Comparison of ENCODE assay signal across 18 cellular contexts in genomic region chr9:71703172-71703872, GRCh38.
DNase-seq lines count a peak whose midpoint lies in the region; ATAC-seq and TF ChIP-seq lines count a peak whose summit lies in the region.
"Had no signal": no experiment of that assay in that cellular context is flagged by ENCODE, and none has a peak within 500 bp of the region (broad histone marks: within the 10 kb centered on the region; RNA-seq: fewer than 3 reads in every experiment).

No MANE protein-coding gene starts in this region.

- H3K27me3 ChIP-seq in gastrocnemius medialis: no peaks in the 10 kb centered on the region
- H3K27me3 ChIP-seq in WERI-Rb-1 (ENCODE audit: insufficient read depth, low read depth, severe bottlenecking): no peaks in the 10 kb centered on the region

- H3K27ac ChIP-seq in gastrocnemius medialis (no peak overlapping the region), WERI-Rb-1 (no peak overlapping the region)

- peaks cover 0 to 7% of the 10 kb centered on the region in 2 donors for H3K4me1 ChIP-seq in gastrocnemius medialis

- H3K36me3 ChIP-seq in gastrocnemius medialis (peaks cover 0 to 30% of the 10 kb centered on the region in 2 donors), WERI-Rb-1 (no peaks in the 10 kb centered on the region)

- peak; percentile 80 to 91 for ATAC-seq in gastrocnemius medialis
- ATAC-seq in GM18867 (IDR thresholded peaks at IDR 0.05; ENCODE audit: unreplicated experiment): no peak

- H3K9me3 ChIP-seq in gastrocnemius medialis (no peaks in the 10 kb centered on the region), WERI-Rb-1 (ENCODE audit: severe bottlenecking) (no peaks in the 10 kb centered on the region)

- intact Hi-C loops in gastrocnemius medialis (cut with DNase I; ENCODE audit: low total_unique reads): loop anchor here (5.0 kb wide), 1 partner anchor 64 kb away; the partner anchor contains the start of gene CEMIP2

- peak overlapping the region; percentile 66 for H3K27ac Mint-ChIP-seq in activated T-cell treated with anti-CD3 and anti-CD28 coated beads, Interleukin-2, amount 50 U/mL, for 24 hours
- peak overlapping the region; percentile 22 for H3K27ac Mint-ChIP-seq in activated CD4-positive, alpha-beta memory T cell treated with anti-CD3 and anti-CD28 coated beads, Interleukin-2, amount 10 ng/mL, durations not matched to agents 7 days and 5 days

- H3K27me3 Mint-ChIP-seq in activated T-cell treated with anti-CD3 and anti-CD28 coated beads, Interleukin-2, amount 50 U/mL, for 24 hours: no peaks in the 10 kb centered on the region
- H3K27me3 Mint-ChIP-seq in activated CD4-positive, alpha-beta memory T cell treated with anti-CD3 and anti-CD28 coated beads, Interleukin-2, amount 10 ng/mL, durations not matched to agents 7 days and 5 days: no peaks in the 10 kb centered on the region
- H3K27me3 Mint-ChIP-seq: central memory CD8-positive, alpha-beta T cell had no signal

- H3K4me3 ChIP-seq in fibroblast of mammary gland (ENCODE audit: control insufficient read depth, low read depth, low read length) (no peak overlapping the region), gastrocnemius medialis (no peak overlapping the region), WERI-Rb-1 (ENCODE audit: low read depth, low read length) (no peak overlapping the region)

- H3K4me3 Mint-ChIP-seq in activated T-cell treated with anti-CD3 and anti-CD28 coated beads, Interleukin-2, amount 50 U/mL, for 24 hours: no peak overlapping the region
- no peak overlapping the region for H3K4me3 Mint-ChIP-seq in activated CD4-positive, alpha-beta memory T cell treated with anti-CD3 and anti-CD28 coated beads, Interleukin-2, amount 10 ng/mL, durations not matched to agents 7 days and 5 days
- H3K4me3 Mint-ChIP-seq: central memory CD8-positive, alpha-beta T cell; nephron had no signal

- CTCF ChIA-PET in activated CD4-positive, alpha-beta memory T cell treated with anti-CD3 and anti-CD28 coated beads, Interleukin-2, amount 10 ng/mL, durations not matched to agents 7 days and 5 days (lab: Charles Lee): interaction anchor here (1.1 to 1.2 kb wide), 2 partner anchors 14 to 18 kb away, joined by 3 read pairs; no protein-coding TSS in a partner anchor

- no peak for DNase-seq in activated T-cell treated with anti-CD3 and anti-CD28 coated beads, Interleukin-2, amount 50 U/mL, for 24 hours
- DNase-seq in activated T-cell treated with anti-CD3 and anti-CD28 coated beads for 4 hours: no peak
- no peak for DNase-seq in activated CD4-positive, alpha-beta memory T cell treated with anti-CD3 and anti-CD28 coated beads, Interleukin-2, amount 10 ng/mL, durations not matched to agents 7 days and 5 days
- peak; percentile 26 for DNase-seq in fibroblast of mammary gland (ENCODE audit: low read depth)
- peak; percentile 8 to 40 for DNase-seq in gastrocnemius medialis
- no peak for DNase-seq in GOT3 (lab: John Stamatoyannopoulos, UW)
- DNase-seq in WERI-Rb-1: no peak
- DNase-seq: activated CD4-positive, alpha-beta T cell treated with anti-CD3 and anti-CD28 coated beads, Interleukin-2, amount 50 U/mL, for 4 hours; activated gamma-delta T cell treated with Interleukin-2 at 50 U/mL for 16 hours; hippocampal formation; MV-4-11; NCI-H2171; SHP77; stimulated activated CD4-positive, alpha-beta T cell treated with anti-CD3 and anti-CD28 coated beads, Interleukin-4, amount 100 ng/mL, for 24 hours; T1000 had no signal

- TF ChIP-seq CTCF in fibroblast of mammary gland (conservative IDR thresholded peaks at IDR 0.05; ENCODE audit: control insufficient read depth, insufficient read depth, low read depth, low read length) (no peak), gastrocnemius medialis (IDR thresholded peaks at IDR 0.05 in 4 of 5, conservative IDR thresholded peaks at IDR 0.05 in 1 of 5) (no peak), WERI-Rb-1 (IDR thresholded peaks at IDR 0.05; ENCODE audit: low read depth, low read length) (no peak)

- H3K9me3 Mint-ChIP-seq in activated T-cell treated with anti-CD3 and anti-CD28 coated beads, Interleukin-2, amount 50 U/mL, for 24 hours: no peaks in the 10 kb centered on the region
- H3K9me3 Mint-ChIP-seq in activated CD4-positive, alpha-beta memory T cell treated with anti-CD3 and anti-CD28 coated beads, Interleukin-2, amount 10 ng/mL, durations not matched to agents 7 days and 5 days: no peaks in the 10 kb centered on the region
- H3K9me3 Mint-ChIP-seq: central memory CD8-positive, alpha-beta T cell; nephron had no signal

- peaks cover 15% of the 10 kb centered on the region for H3K4me1 Mint-ChIP-seq in activated T-cell treated with anti-CD3 and anti-CD28 coated beads, Interleukin-2, amount 50 U/mL, for 24 hours (ENCODE audit: low read depth)
- H3K4me1 Mint-ChIP-seq in activated CD4-positive, alpha-beta memory T cell treated with anti-CD3 and anti-CD28 coated beads, Interleukin-2, amount 10 ng/mL, durations not matched to agents 7 days and 5 days: peaks cover 26% of the 10 kb centered on the region

- POLR2A ChIA-PET in activated CD4-positive, alpha-beta memory T cell treated with anti-CD3 and anti-CD28 coated beads, Interleukin-2, amount 10 ng/mL, durations not matched to agents 7 days and 5 days (lab: Charles Lee): interaction anchor here (0.7 to 1.0 kb wide), 2 partner anchors 9 to 17 kb away, joined by 3 to 4 read pairs; no protein-coding TSS in a partner anchor

- in situ Hi-C loops in gastrocnemius medialis (cut with MboI; ENCODE audit: low sequenced_read_pairs in 4 of 4): no loop called here

- no peak for TF ChIP-seq POLR2A in gastrocnemius medialis (IDR thresholded peaks at IDR 0.05)

- H3K36me3 Mint-ChIP-seq in activated T-cell treated with anti-CD3 and anti-CD28 coated beads, Interleukin-2, amount 50 U/mL, for 24 hours (ENCODE audit: low read depth): peaks cover 92% of the 10 kb centered on the region
- peaks cover 73% of the 10 kb centered on the region for H3K36me3 Mint-ChIP-seq in activated CD4-positive, alpha-beta memory T cell treated with anti-CD3 and anti-CD28 coated beads, Interleukin-2, amount 10 ng/mL, durations not matched to agents 7 days and 5 days (ENCODE audit: low read depth)

Comparison
In these comparisons a context has a peak if more than half of its experiments do, and no peak if none do; other contexts are left out.
1. DNase-seq: peak in fibroblast of mammary gland (single experiment) and gastrocnemius medialis (2 of 2); none in activated T-cell treated with anti-CD3 and anti-CD28 coated beads, Interleukin-2, amount 50 U/mL, for 24 hours (single experiment), activated T-cell treated with anti-CD3 and anti-CD28 coated beads for 4 hours (single experiment), activated CD4-positive, alpha-beta memory T cell treated with anti-CD3 and anti-CD28 coated beads, Interleukin-2, amount 10 ng/mL, durations not matched to agents 7 days and 5 days (single experiment), GOT3 (single experiment) and WERI-Rb-1 (single experiment).